ENCODE assay signal across 8 cellular contexts in the genomic region with DNA sequence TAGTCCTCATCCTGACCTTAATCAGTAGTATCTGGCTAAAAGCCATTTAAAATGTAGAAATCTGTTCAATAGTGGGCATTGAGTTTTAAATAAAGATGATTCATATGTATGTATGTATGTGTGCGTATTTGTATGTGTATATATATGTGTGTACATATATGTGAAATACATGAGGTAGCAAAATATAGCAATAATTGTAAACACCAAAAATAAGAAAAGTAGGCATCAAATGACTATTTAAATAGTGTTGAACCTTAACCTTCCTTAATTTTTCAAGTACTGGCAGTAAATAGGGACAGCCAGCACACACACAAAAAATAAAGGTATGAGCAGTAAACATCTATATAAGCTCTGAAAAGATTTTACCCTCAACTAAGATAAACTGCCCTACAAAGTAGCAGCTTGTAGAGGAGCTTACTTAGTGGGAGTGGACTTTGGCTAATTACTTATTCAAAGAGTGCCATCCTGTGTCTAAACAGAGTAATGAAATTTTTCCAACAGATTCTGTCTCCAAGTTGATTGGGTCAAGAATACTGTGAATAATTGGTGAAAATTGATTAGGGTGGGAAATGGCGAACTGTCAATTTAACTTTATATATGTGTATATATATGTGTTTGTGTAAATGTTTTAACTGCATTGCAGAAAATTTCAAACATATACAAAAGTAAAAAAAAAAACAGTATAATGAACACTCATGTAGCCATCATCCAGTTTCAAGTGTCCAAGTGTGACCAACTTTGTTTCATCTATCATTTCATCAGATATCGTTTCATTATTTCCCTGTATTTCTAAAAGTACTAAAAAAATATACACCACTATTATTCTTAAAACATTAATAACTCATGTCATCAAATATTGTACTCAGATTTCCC. TPM values are rescaled to one million over a fixed set of nuclear protein-coding genes. Genes with fewer than 3 reads are reported as not detected.
DNase-seq lines count a peak whose midpoint lies in the region; ATAC-seq, FAIRE-seq and TF ChIP-seq lines count a peak whose summit lies in the region.

No MANE protein-coding gene starts in this region.

- H3K36me3 ChIP-seq in bronchial epithelial cell (ENCODE audit: control insufficient read depth, insufficient read depth, low read length) (no peaks in the 10 kb centered on the region), kidney epithelial cell (ENCODE audit: control insufficient read depth, insufficient read depth, low read length) (no peaks in the 10 kb centered on the region)

- H3K4me3 ChIP-seq in bronchial epithelial cell (ENCODE audit: low read depth, low read length) (peak overlapping the region; percentile 37), kidney epithelial cell (ENCODE audit: low read depth, low read length) (peak overlapping the region; percentile 38)

- no peak for FAIRE-seq in bronchial epithelial cell (lab: Jason Lieb, UNC)

- H3K27me3 ChIP-seq in bronchial epithelial cell (ENCODE audit: control insufficient read depth, insufficient read depth, low read length) (no peaks in the 10 kb centered on the region), kidney epithelial cell (ENCODE audit: control insufficient read depth, insufficient read depth, low read length) (no peaks in the 10 kb centered on the region)

- TF ChIP-seq CTCF in bronchial epithelial cell (IDR thresholded peaks at IDR 0.05; ENCODE audit: insufficient read depth, low read length, severe bottlenecking) (peak; percentile 43), kidney epithelial cell (IDR thresholded peaks at IDR 0.05; ENCODE audit: insufficient read depth, low read length, poor library complexity, severe bottlenecking) (peak; percentile 45)

- DNase-seq in DMS79 (lab: John Stamatoyannopoulos, UW) (peak; percentile 20), NOMO-1 treated with dmso at 0.1 percent for 144 hours (lab: John Stamatoyannopoulos, UW; ENCODE audit: unreplicated experiment) (peak; percentile 39), bronchial epithelial cell (ENCODE audit: low read depth) (peak; percentile 76), kidney epithelial cell (ENCODE audit: low read depth) (no peak), ureter (ENCODE audit: low spot score) (no peak)
- DNase-seq in stimulated activated naive CD8-positive, alpha-beta T cell treated with anti-CD3 and anti-CD28 coated beads, Interleukin-15, Interleukin-2, amounts not matched to agents 100 U/mL and 50 U/mL, for 24 hours: no peak

- ATAC-seq in GM19467 (IDR thresholded peaks at IDR 0.05; ENCODE audit: unreplicated experiment) (peak; percentile 58), HG03575 (IDR thresholded peaks at IDR 0.05; ENCODE audit: extremely low read depth, insufficient number of reproducible peaks, low FRiP score, unreplicated experiment) (peak; percentile 33)
- ATAC-seq in stimulated activated naive CD8-positive, alpha-beta T cell treated with anti-CD3 and anti-CD28 coated beads, Interleukin-15, Interleukin-2, amounts not matched to agents 100 U/mL and 50 U/mL, for 24 hours: peak; percentile 30

RNA-seq across cellular contexts. Expression of gene ADAMTS6, which starts 2.0 kb away (rescaled TPM):
- total RNA-seq in bronchial epithelial cell: 5.9 and 17.6 TPM in 2 replicates
- total RNA-seq in kidney epithelial cell: 15.3 and 16.2 TPM in 2 replicates
- total RNA-seq in ureter: 2.6 TPM

Comparison
In these comparisons a context has a peak if more than half of its experiments do, and no peak if none do; other contexts are left out.
1. DNase-seq: peak in DMS79 (single experiment), NOMO-1 treated with dmso at 0.1 percent for 144 hours (single experiment) and bronchial epithelial cell (single experiment); none in kidney epithelial cell (single experiment), stimulated activated naive CD8-positive, alpha-beta T cell treated with anti-CD3 and anti-CD28 coated beads, Interleukin-15, Interleukin-2, amounts not matched to agents 100 U/mL and 50 U/mL, for 24 hours (single experiment) and ureter (single experiment).
2. Peak in every context shown above with its lines, with median percentiles within 50 percentile points of each other: ATAC-seq.